ENCODE assay signal across 16 cellular contexts in the genomic region with DNA sequence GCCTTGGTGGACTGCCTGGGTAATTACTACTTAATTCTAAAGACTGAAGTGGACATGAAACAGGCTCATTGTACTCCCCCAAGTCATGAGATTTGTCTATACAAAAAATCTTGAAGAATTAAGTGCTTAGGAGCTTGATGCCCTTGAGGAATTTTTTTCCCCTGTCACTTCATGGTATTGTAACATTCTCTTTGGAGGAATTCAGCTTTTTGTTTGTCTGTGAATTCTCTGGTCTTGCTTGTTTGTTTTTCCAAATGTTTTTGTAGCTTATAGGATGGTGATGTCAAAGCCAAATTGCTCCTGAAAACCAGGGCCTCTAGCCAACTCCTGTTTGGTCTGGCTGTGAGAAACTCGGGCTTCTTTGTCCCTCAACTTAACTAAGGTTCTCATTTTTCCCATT.
A peak's percentile ranks its signal among the peaks of the same experiment; 100 is the strongest.
DNase-seq lines count a peak whose midpoint lies in the region; ATAC-seq and TF ChIP-seq lines count a peak whose summit lies in the region.
"Had no signal": no experiment of that assay in that cellular context is flagged by ENCODE, and none has a peak within 500 bp of the region (broad histone marks: within the 10 kb centered on the region; RNA-seq: fewer than 3 reads in every experiment).

No MANE protein-coding gene starts in this region.

- no peak overlapping the region for H3K4me3 Mint-ChIP-seq in activated naive CD8-positive, alpha-beta T cell treated with anti-CD3 and anti-CD28 coated beads for 36 hours
- H3K4me3 Mint-ChIP-seq: activated naive CD8-positive, alpha-beta T cell treated with anti-CD3 and anti-CD28 coated beads, Interleukin-2, amount 50 U/mL, for 24 hours; activated T-cell treated with anti-CD3 and anti-CD28 coated beads, Interleukin-2, amount 50 U/mL, for 24 hours; naive B cell had no signal

- H4K91ac ChIP-seq in mesenchymal stem cell (ENCODE audit: low read length) = no peak overlapping the region

- no peak overlapping the region for H3K4me3 ChIP-seq in left ventricle myocardium inferior
- no peak overlapping the region for H3K4me3 ChIP-seq in mesenchymal stem cell (ENCODE audit: insufficient read depth in 1 of 2, low read depth in 1 of 2, low read length in 2 of 2)
- H3K4me3 ChIP-seq: upper lobe of left lung had no signal

- H3K4me1 ChIP-seq in left ventricle myocardium inferior (peaks cover 43% of the 10 kb centered on the region), mesenchymal stem cell (ENCODE audit: control insufficient read depth, insufficient read depth, low read depth, low read length) (peaks cover 2% of the 10 kb centered on the region)

- intact Hi-C loops in left ventricle myocardium inferior (cut with micrococcal nuclease) (no loop called here), Right ventricle myocardium inferior (cut with DNase I) (loop anchor here (5.0 kb wide), 1 partner anchor 33 kb away; no protein-coding TSS in a partner anchor)

- WGBS in mesenchymal stem cell = 59% methylated on average over 1 of the region's 1 CpG

- H2AK5ac ChIP-seq in mesenchymal stem cell (ENCODE audit: low read length, severe bottlenecking) = peak overlapping the region; percentile 2

- H2BK5ac ChIP-seq in mesenchymal stem cell (ENCODE audit: low read depth, low read length, poor library complexity, severe bottlenecking) = no peak overlapping the region

- no peak overlapping the region for H2BK15ac ChIP-seq in mesenchymal stem cell (ENCODE audit: low read depth, poor library complexity, severe bottlenecking)

- no peak for ATAC-seq in Right ventricle myocardium inferior
- no peak for ATAC-seq in HG03571 (IDR thresholded peaks at IDR 0.05; ENCODE audit: unreplicated experiment)
- no peak for ATAC-seq in HG03460 (IDR thresholded peaks at IDR 0.05; ENCODE audit: unreplicated experiment)
- ATAC-seq: activated naive CD8-positive, alpha-beta T cell treated with anti-CD3 and anti-CD28 coated beads, Interleukin-2, amount 50 U/mL, for 24 hours had no signal

- peak overlapping the region; percentile 31 for H3K27ac ChIP-seq in left ventricle myocardium inferior (replicated peaks)
- peak overlapping the region; percentile 63 for H3K27ac ChIP-seq in mesenchymal stem cell (ENCODE audit: low read length, poor library complexity, severe bottlenecking)

- H3K36me3 ChIP-seq in left ventricle myocardium inferior = peaks cover 55% of the 10 kb centered on the region
- peaks cover 10 to 92% of the 10 kb centered on the region in 2 experiments for H3K36me3 ChIP-seq in mesenchymal stem cell (ENCODE audit: control insufficient read depth in 1 of 2, insufficient read depth in 2 of 2, low read depth in 1 of 2, low read length in 2 of 2)

- no peak overlapping the region for H3K14ac ChIP-seq in mesenchymal stem cell (ENCODE audit: low read length in 2 of 2)

- no peak overlapping the region for H3K9ac ChIP-seq in mesenchymal stem cell (ENCODE audit: low read length)

- TF ChIP-seq CTCF in left ventricle myocardium inferior (IDR thresholded peaks at IDR 0.05; ENCODE audit: borderline replicate concordance) = no peak

- no peak overlapping the region for H2AFZ ChIP-seq in mesenchymal stem cell (ENCODE audit: low read depth, low read length)

- no peaks in the 10 kb centered on the region for H3K4me1 Mint-ChIP-seq in activated naive CD8-positive, alpha-beta T cell treated with anti-CD3 and anti-CD28 coated beads for 36 hours
- H3K4me1 Mint-ChIP-seq: activated naive CD8-positive, alpha-beta T cell treated with anti-CD3 and anti-CD28 coated beads, Interleukin-2, amount 50 U/mL, for 24 hours; naive B cell had no signal

- H2BK120ac ChIP-seq in mesenchymal stem cell (ENCODE audit: low read depth, low read length) = no peak overlapping the region

- no peaks in the 10 kb centered on the region for H3K27me3 Mint-ChIP-seq in activated naive CD8-positive, alpha-beta T cell treated with anti-CD3 and anti-CD28 coated beads for 36 hours
- H3K27me3 Mint-ChIP-seq: activated naive CD8-positive, alpha-beta T cell treated with anti-CD3 and anti-CD28 coated beads, Interleukin-2, amount 50 U/mL, for 24 hours; activated T-cell treated with anti-CD3 and anti-CD28 coated beads, Interleukin-2, amount 50 U/mL, for 24 hours; naive B cell had no signal

- H3K9me3 ChIP-seq in left ventricle myocardium inferior (replicated peaks) = no peaks in the 10 kb centered on the region
- H3K9me3 ChIP-seq in mesenchymal stem cell (ENCODE audit: control insufficient read depth, low read length) = no peaks in the 10 kb centered on the region
- H3K9me3 ChIP-seq: upper lobe of left lung had no signal

- peaks cover 35% of the 10 kb centered on the region for H3K79me1 ChIP-seq in mesenchymal stem cell (replicated peaks; ENCODE audit: low read length, poor library complexity, severe bottlenecking)

- no peaks in the 10 kb centered on the region for H3K9me3 Mint-ChIP-seq in activated naive CD8-positive, alpha-beta T cell treated with anti-CD3 and anti-CD28 coated beads for 36 hours
- H3K9me3 Mint-ChIP-seq: activated naive CD8-positive, alpha-beta T cell treated with anti-CD3 and anti-CD28 coated beads, Interleukin-2, amount 50 U/mL, for 24 hours; activated T-cell treated with anti-CD3 and anti-CD28 coated beads, Interleukin-2, amount 50 U/mL, for 24 hours; naive B cell had no signal

- no peak overlapping the region for H3K4ac ChIP-seq in mesenchymal stem cell (ENCODE audit: low read depth in 1 of 2, low read length in 2 of 2)

- no peaks in the 10 kb centered on the region for H3K36me3 Mint-ChIP-seq in activated naive CD8-positive, alpha-beta T cell treated with anti-CD3 and anti-CD28 coated beads for 36 hours
- H3K36me3 Mint-ChIP-seq: naive B cell had no signal

- H3K4me2 ChIP-seq in mesenchymal stem cell (ENCODE audit: low read length, poor library complexity, severe bottlenecking) = no peak overlapping the region

- no peak overlapping the region for H2BK12ac ChIP-seq in mesenchymal stem cell (ENCODE audit: low read length in 2 of 2)

- no peak overlapping the region for H3K18ac ChIP-seq in mesenchymal stem cell (ENCODE audit: low read depth in 1 of 2, low read length in 2 of 2)

- H3K27ac Mint-ChIP-seq in activated naive CD8-positive, alpha-beta T cell treated with anti-CD3 and anti-CD28 coated beads for 36 hours = no peak overlapping the region
- H3K27ac Mint-ChIP-seq: activated naive CD8-positive, alpha-beta T cell treated with anti-CD3 and anti-CD28 coated beads, Interleukin-2, amount 50 U/mL, for 24 hours; activated T-cell treated with anti-CD3 and anti-CD28 coated beads, Interleukin-2, amount 50 U/mL, for 24 hours; naive B cell had no signal

- no peak overlapping the region for H4K8ac ChIP-seq in mesenchymal stem cell (ENCODE audit: low read length)

- H3K23ac ChIP-seq in mesenchymal stem cell (ENCODE audit: low read length in 2 of 2) = no peak overlapping the region

- DNase-seq in left ventricle myocardium inferior (no peak), Right ventricle myocardium inferior (ENCODE audit: missing footprints) (no peak), dedifferentiated amniotic fluid mesenchymal stem cell (ENCODE audit: extremely low spot score) (peak; percentile 62), mesenchymal stem cell (no peak), DMS79 (lab: John Stamatoyannopoulos, UW) (no peak)
- DNase-seq in activated naive CD8-positive, alpha-beta T cell treated with anti-CD3 and anti-CD28 coated beads for 36 hours = no peak
- DNase-seq: activated CD4-positive, alpha-beta T cell treated with anti-CD3 and anti-CD28 coated beads, Interleukin-2, amount 50 U/mL, for 1 hour; activated naive CD8-positive, alpha-beta T cell treated with anti-CD3 and anti-CD28 coated beads, Interleukin-2, amount 50 U/mL, for 24 hours; activated T-cell treated with anti-CD3 and anti-CD28 coated beads, Interleukin-2, amount 50 U/mL, for 24 hours; naive B cell; retina; stimulated activated CD4-positive, alpha-beta T cell treated with anti-CD3 and anti-CD28 coated beads, Interleukin-2, amount 100 ng/mL, for 24 hours; stimulated activated CD8-positive, alpha-beta memory T cell treated with anti-CD3 and anti-CD28 coated beads, Interleukin-4, amount 100 ng/mL, for 48 hours had no signal

- H3K27me3 ChIP-seq in left ventricle myocardium inferior (ENCODE audit: low read depth) = peaks cover 8% of the 10 kb centered on the region
- no peaks in the 10 kb centered on the region for H3K27me3 ChIP-seq in mesenchymal stem cell (ENCODE audit: control insufficient read depth in 1 of 2, insufficient read depth in 1 of 2, low read length in 2 of 2)
- H3K27me3 ChIP-seq: upper lobe of left lung had no signal
